26 cellular contexts compared by ENCODE assay signal in genomic region chr3:21624514-21624913, GRCh38.
DNase-seq lines count a peak whose midpoint lies in the region; ATAC-seq, FAIRE-seq and TF ChIP-seq lines count a peak whose summit lies in the region.
"Had no signal": no experiment of that assay in that cellular context is flagged by ENCODE, and none has a peak within 500 bp of the region (broad histone marks: within the 10 kb centered on the region; RNA-seq: fewer than 3 reads in every experiment).

No MANE protein-coding gene starts in this region.

- H3K9me3 ChIP-seq in astrocyte (ENCODE audit: insufficient read depth, low read depth, low read length) (no peaks in the 10 kb centered on the region), gastroesophageal sphincter (no peaks in the 10 kb centered on the region), stomach (no peaks in the 10 kb centered on the region)
- H3K9me3 ChIP-seq: A549, Caco-2, SK-N-SH had no signal

- H3K79me2 ChIP-seq in astrocyte (ENCODE audit: insufficient read depth, low read length): no peaks in the 10 kb centered on the region

- H3K27ac ChIP-seq in astrocyte (ENCODE audit: low read depth, low read length): no peak overlapping the region
- no peak overlapping the region for H3K27ac ChIP-seq in gastroesophageal sphincter
- no peak overlapping the region for H3K27ac ChIP-seq in stomach
- H3K27ac ChIP-seq: A549, HL-60, KMS-11 had no signal

- H3K36me3 ChIP-seq in astrocyte (ENCODE audit: insufficient read depth, low read length) (no peaks in the 10 kb centered on the region), gastroesophageal sphincter (no peaks in the 10 kb centered on the region), stomach (no peaks in the 10 kb centered on the region)

- no peak overlapping the region for H3K4me3 ChIP-seq in astrocyte (ENCODE audit: insufficient read depth, low read depth, low read length)
- H3K4me3 ChIP-seq in gastroesophageal sphincter: no peak overlapping the region
- H3K4me3 ChIP-seq in stomach: no peak overlapping the region
- H3K4me3 ChIP-seq: A549 had no signal

- ATAC-seq in gastroesophageal sphincter (peak; percentile 54), HG03175 (IDR thresholded peaks at IDR 0.05; ENCODE audit: unreplicated experiment) (no peak)
- ATAC-seq: A549; CD8-positive, alpha-beta T cell had no signal

- DNase-seq in astrocyte (ENCODE audit: low read depth) (peak; percentile 63), dermis blood vessel endothelial cell (peak; percentile 50), stomach (no peak), NCI-H524 treated with DMSO at 0.1 percent for 48 hours (lab: John Stamatoyannopoulos, UW) (no peak), T-helper 9 cell (no peak)
- DNase-seq: C1 segment of cervical spinal cord; Caco-2; CD8-positive, alpha-beta T cell; DMS79; GF-D8; HCEC 1CT; NCI-H1092 treated with DMSO at 0.1 percent for 48 hours; NCI-H1436; NCI-H187 treated with DMSO at 0.1 percent for 48 hours; NCI-H2171 treated with DMSO at 0.1 percent for 48 hours; NCI-H524; NCI-H774; SK-N-SH had no signal

- WGBS in gastroesophageal sphincter (ENCODE audit: low coverage in 1 of 2), 2 donors: 60 to 62% methylated on average over 3 to 4 of the region's 4 CpGs
- 70 to 73% (median 71%) methylated on average over 4 of the region's 4 CpGs for WGBS in stomach, 5 donors

- peak overlapping the region; percentile 36 for H3K27ac Mint-ChIP-seq in astrocyte (ENCODE audit: unreplicated experiment)
- H3K27ac Mint-ChIP-seq: CD8-positive, alpha-beta T cell; IgD-negative memory B cell had no signal

- peaks cover 39% of the 10 kb centered on the region for H3K4me1 Mint-ChIP-seq in astrocyte (ENCODE audit: low read depth, unreplicated experiment)
- H3K4me1 Mint-ChIP-seq: IgD-negative memory B cell had no signal

- TF ChIP-seq EP300 in gastroesophageal sphincter (IDR thresholded peaks at IDR 0.05) (no peak), stomach (IDR thresholded peaks at IDR 0.05) (peak; percentile 42)

- H3K9me3 Mint-ChIP-seq in astrocyte (ENCODE audit: unreplicated experiment): no peaks in the 10 kb centered on the region
- H3K9me3 Mint-ChIP-seq: IgD-negative memory B cell had no signal

- intact Hi-C loops in stomach (cut with DNase I; ENCODE audit: low total_unique reads): no loop called here

- no peaks in the 10 kb centered on the region for H3K27me3 ChIP-seq in astrocyte (ENCODE audit: insufficient read depth, low read length)
- H3K27me3 ChIP-seq in gastroesophageal sphincter: no peaks in the 10 kb centered on the region
- H3K27me3 ChIP-seq in stomach: no peaks in the 10 kb centered on the region

- H3K27me3 Mint-ChIP-seq in astrocyte (ENCODE audit: low read depth, unreplicated experiment): no peaks in the 10 kb centered on the region
- H3K27me3 Mint-ChIP-seq: IgD-negative memory B cell had no signal

- peaks cover 16% of the 10 kb centered on the region for H3K4me1 ChIP-seq in astrocyte (ENCODE audit: insufficient read depth, low read length)
- H3K4me1 ChIP-seq in gastroesophageal sphincter: peaks cover 0 to 11% (median 0%) of the 10 kb centered on the region in 3 donors
- H3K4me1 ChIP-seq in stomach: peaks cover 0 to 18% (median 5%) of the 10 kb centered on the region in 4 donors
- H3K4me1 ChIP-seq: A549, Caco-2 had no signal

- no peak for FAIRE-seq in astrocyte (lab: Jason Lieb, UNC)
- FAIRE-seq: A549, GM12891, H1 had no signal

- no peaks in the 10 kb centered on the region for H4K20me1 ChIP-seq in astrocyte (ENCODE audit: insufficient read depth, low read length)

- no peak overlapping the region for H2AFZ ChIP-seq in astrocyte (ENCODE audit: low read depth, low read length)

- TF ChIP-seq POLR2A in gastroesophageal sphincter (IDR thresholded peaks at IDR 0.05) (no peak), stomach (IDR thresholded peaks at IDR 0.05) (no peak)

- no peak overlapping the region for H3K4me2 ChIP-seq in astrocyte (ENCODE audit: low read length)
- H3K4me2 ChIP-seq: A549, KMS-11, SK-N-SH had no signal

- no peak for TF ChIP-seq CTCF in astrocyte (IDR thresholded peaks at IDR 0.05; ENCODE audit: insufficient read depth, low read depth, low read length)
- no peak for TF ChIP-seq CTCF in gastroesophageal sphincter (IDR thresholded peaks at IDR 0.05)
- TF ChIP-seq CTCF in stomach (IDR thresholded peaks at IDR 0.05): no peak

- no peak overlapping the region for H3K9ac ChIP-seq in astrocyte (ENCODE audit: low read length)
- H3K9ac ChIP-seq: KMS-11, SK-N-SH had no signal

- H3K4me3 Mint-ChIP-seq in astrocyte (ENCODE audit: unreplicated experiment): no peak overlapping the region
- H3K4me3 Mint-ChIP-seq: CD8-positive, alpha-beta T cell; IgD-negative memory B cell had no signal

- no peaks in the 10 kb centered on the region for H3K36me3 Mint-ChIP-seq in astrocyte (ENCODE audit: low read depth, unreplicated experiment)
- H3K36me3 Mint-ChIP-seq: CD8-positive, alpha-beta T cell; IgD-negative memory B cell had no signal

Comparison
In these comparisons a context has a peak if more than half of its experiments do, and no peak if none do; other contexts are left out.
1. DNase-seq: peak in astrocyte (single experiment) and dermis blood vessel endothelial cell (single experiment); none in stomach (single experiment), NCI-H524 treated with DMSO at 0.1 percent for 48 hours (single experiment) and T-helper 9 cell (single experiment).